In the genomic region with DNA sequence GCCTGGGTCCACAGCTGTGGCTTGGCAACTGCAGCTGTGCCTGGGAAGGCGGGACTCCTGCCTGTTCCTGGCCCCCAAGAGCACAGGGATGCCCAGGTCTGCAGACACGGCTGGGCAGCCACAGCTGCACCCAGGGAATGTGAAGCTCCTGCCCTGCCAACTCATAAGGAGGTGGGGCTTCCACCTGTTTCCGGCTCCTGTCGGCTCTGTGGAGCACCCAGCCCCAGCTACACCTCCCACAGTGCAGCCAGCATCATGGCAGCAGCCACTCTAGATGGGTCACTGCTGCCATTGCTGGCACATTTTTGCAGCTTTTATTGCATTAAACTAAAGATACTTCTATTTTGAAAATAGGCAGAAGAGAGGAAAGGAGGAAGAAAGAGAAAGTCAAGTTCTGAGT, we compare ENCODE assay signal across 22 cellular contexts.
"Had no signal": no experiment of that assay in that cellular context is flagged by ENCODE, and none has a peak within 500 bp of the region (broad histone marks: within the 10 kb centered on the region; RNA-seq: fewer than 3 reads in every experiment).

No MANE protein-coding gene starts in this region.

- H3K4me3 ChIP-seq: body of pancreas, hepatocyte, testis, uterus had no signal

- ATAC-seq: activated CD8-positive, alpha-beta memory T cell treated with anti-CD3 and anti-CD28 coated beads, Interleukin-2, amount 10 ng/mL, durations not matched to agents 7 days and 5 days; activated CD8-positive, alpha-beta T cell treated with anti-CD3 and anti-CD28 coated beads for 36 hours; body of pancreas; sciatic nerve had no signal

- H3K9me3 ChIP-seq: body of pancreas, testis, uterus had no signal

- H3K4me1 ChIP-seq: body of pancreas, parathyroid adenoma, testis, uterus had no signal

- DNase-seq: activated CD4-positive, alpha-beta T cell treated with anti-CD3 and anti-CD28 coated beads, Interleukin-2, amount 10 ng/mL, durations not matched to agents 24 days and 14 days; activated CD8-positive, alpha-beta memory T cell treated with anti-CD3 and anti-CD28 coated beads, Interleukin-2, amount 10 ng/mL, durations not matched to agents 7 days and 5 days; activated CD8-positive, alpha-beta T cell treated with anti-CD3 and anti-CD28 coated beads for 36 hours; activated gamma-delta T cell; activated naive CD4-positive, alpha-beta T cell treated with anti-CD3 and anti-CD28 coated beads, Interleukin-2, amount 50 U/mL, for 16 hours; activated naive CD8-positive, alpha-beta T cell treated with anti-CD3 and anti-CD28 coated beads, Interleukin-2, amount 50 U/mL, for 24 hours; activated T-cell treated with anti-CD3 and anti-CD28 coated beads for 4 hours; body of pancreas; effector CD4-positive, alpha-beta T cell; foreskin fibroblast; glutamatergic neuron; immature natural killer cell; nephron progenitor cell; nucleus accumbens; small intestine; stimulated activated CD4-positive, alpha-beta T cell treated with anti-CD3 and anti-CD28 coated beads, Interleukin-2, amount 100 ng/mL, for 24 hours; testis; trophoblast cell; uterus had no signal

- H3K36me3 ChIP-seq: uterus had no signal
